Comparison of ENCODE assay signal across 8 cellular contexts in genomic region chr1:41365772-41366427, GRCh38. TPM values are rescaled to one million over a fixed set of nuclear protein-coding genes. Genes with fewer than 3 reads are reported as not detected.
A peak's percentile ranks its signal among the peaks of the same experiment; 100 is the strongest.
DNase-seq lines count a peak whose midpoint lies in the region; ATAC-seq and TF ChIP-seq lines count a peak whose summit lies in the region.
"Had no signal": no experiment of that assay in that cellular context is flagged by ENCODE, and none has a peak within 500 bp of the region (broad histone marks: within the 10 kb centered on the region; RNA-seq: fewer than 3 reads in every experiment).

No MANE protein-coding gene starts in this region.

- ATAC-seq in GM18909 (IDR thresholded peaks at IDR 0.05; ENCODE audit: poor library complexity, unreplicated experiment) (no peak), GM18861 (IDR thresholded peaks at IDR 0.05; ENCODE audit: unreplicated experiment) (no peak)

- in situ Hi-C loops in GM13977 (cut with MboI; ENCODE audit: low pct_unique_long_range_greater_than_20kb, low sequenced_read_pairs, unreplicated experiment) = no loop called here

- TF ChIP-seq CTCF in GM13977 (IDR thresholded peaks at IDR 0.05; ENCODE audit: extremely low read depth, insufficient read depth, missing control alignments) (no peak), osteoblast (IDR thresholded peaks at IDR 0.05; ENCODE audit: extremely low read depth, low read depth, low read length) (no peak)

- H3K4me3 ChIP-seq in osteoblast (ENCODE audit: insufficient read depth, low read length) = no peak overlapping the region
- H3K4me3 ChIP-seq: mucosa of descending colon had no signal

- H3K9me3 ChIP-seq in osteoblast (ENCODE audit: low read depth, low read length) = no peaks in the 10 kb centered on the region
- H3K9me3 ChIP-seq: mucosa of descending colon had no signal

- H3K27ac ChIP-seq in cingulate gyrus (ENCODE audit: low read depth, low read length) = peak overlapping the region; percentile 47
- no peak overlapping the region for H3K27ac ChIP-seq in osteoblast (ENCODE audit: low read depth, low read length)

- H2AFZ ChIP-seq in osteoblast (ENCODE audit: low read length) = no peak overlapping the region

- H3K4me2 ChIP-seq in osteoblast (ENCODE audit: insufficient read depth, low read length) = no peak overlapping the region

- H3K27me3 ChIP-seq in osteoblast (ENCODE audit: insufficient read depth, low read length) = peaks cover 69% of the 10 kb centered on the region

- H3K4me1 ChIP-seq in osteoblast (ENCODE audit: insufficient read depth, low read length) = peaks cover 3% of the 10 kb centered on the region

- no peaks in the 10 kb centered on the region for H3K36me3 ChIP-seq in osteoblast (ENCODE audit: insufficient read depth, low read length)

- no peaks in the 10 kb centered on the region for H3K79me2 ChIP-seq in osteoblast (ENCODE audit: insufficient read depth, low read length)

- H4K20me1 ChIP-seq in osteoblast (ENCODE audit: insufficient read depth, low read length) = peaks cover 13% of the 10 kb centered on the region

- peak; percentile 78 for DNase-seq in GM13977 (ENCODE audit: low spot score)
- peak; percentile 94 for DNase-seq in NCI-H2171 (lab: John Stamatoyannopoulos, UW)
- peak; percentile 82 for DNase-seq in osteoblast (ENCODE audit: insufficient read length, low spot score, missing footprints)
- no peak for DNase-seq in stimulated activated CD4-positive, alpha-beta T cell treated with anti-CD3 and anti-CD28 coated beads, Interleukin-2, amount 100 ng/mL, for 24 hours

RNA-seq across cellular contexts. Expression of gene FOXO6, which starts 4.7 kb away (rescaled TPM):
- total RNA-seq in osteoblast = not detected in 2 replicates

Comparison
In these comparisons a context has a peak if more than half of its experiments do, and no peak if none do; other contexts are left out.
1. DNase-seq: peak in GM13977 (single experiment), NCI-H2171 (single experiment) and osteoblast (single experiment); none in stimulated activated CD4-positive, alpha-beta T cell treated with anti-CD3 and anti-CD28 coated beads, Interleukin-2, amount 100 ng/mL, for 24 hours (0 of 2).